ENCODE assay signal across 8 cellular contexts in genomic region chr10:100008708-100009282, GRCh38. TPM values are rescaled to one million over a fixed set of nuclear protein-coding genes. Genes with fewer than 3 reads are reported as not detected.
DNase-seq lines count a peak whose midpoint lies in the region; ATAC-seq, FAIRE-seq and TF ChIP-seq lines count a peak whose summit lies in the region.

No MANE protein-coding gene starts in this region.

- ATAC-seq in GM19324 (IDR thresholded peaks at IDR 0.05; ENCODE audit: low FRiP score, unreplicated experiment) (no peak), HG03442 (IDR thresholded peaks at IDR 0.05; ENCODE audit: unreplicated experiment) (no peak), HG03521 (IDR thresholded peaks at IDR 0.05; ENCODE audit: unreplicated experiment) (no peak)

- TF ChIP-seq POLR2A in suprapubic skin (IDR thresholded peaks at IDR 0.05): no peak

- no peaks in the 10 kb centered on the region for H3K36me3 ChIP-seq in kidney (ENCODE audit: control insufficient read depth in 1 of 2, insufficient read depth in 2 of 2, low read length in 2 of 2)
- no peaks in the 10 kb centered on the region for H3K36me3 ChIP-seq in suprapubic skin

- H3K9me3 Mint-ChIP-seq in T-helper 2 cell treated with Interferon-gamma antibody and Interleukin-4, amounts not matched to agents 5 μg/mL and 100 μg/mL, for 36 hours: no peaks in the 10 kb centered on the region
- H3K9me3 Mint-ChIP-seq in activated T-helper 1 cell treated with anti-CD3 and anti-CD28 coated beads, Interleukin-12 subunit alpha, Interleukin-12 subunit beta, Interleukin-2, Interleukin-4 antibody, amounts not matched to agents 30 ng/mL and 10 ng/mL and 1 ng/mL, durations not matched to agents 14 hours and 24 hours and 36 hours: no peaks in the 10 kb centered on the region

- H3K4me3 ChIP-seq in kidney (ENCODE audit: low read length in 2 of 2) (peak overlapping the region; percentile 87 to 94), suprapubic skin (peak overlapping the region; percentile 63)

- H3K9me3 ChIP-seq in kidney (ENCODE audit: control insufficient read depth in 1 of 2, low read length in 2 of 2) (no peaks in the 10 kb centered on the region), suprapubic skin (no peaks in the 10 kb centered on the region)

- peaks cover 30% of the 10 kb centered on the region for H3K4me1 Mint-ChIP-seq in T-helper 2 cell treated with Interferon-gamma antibody and Interleukin-4, amounts not matched to agents 5 μg/mL and 100 μg/mL, for 36 hours (ENCODE audit: low read depth)
- H3K4me1 Mint-ChIP-seq in activated T-helper 1 cell treated with anti-CD3 and anti-CD28 coated beads, Interleukin-12 subunit alpha, Interleukin-12 subunit beta, Interleukin-2, Interleukin-4 antibody, amounts not matched to agents 30 ng/mL and 10 ng/mL and 1 ng/mL, durations not matched to agents 14 hours and 24 hours and 36 hours (ENCODE audit: low read depth): peaks cover 42% of the 10 kb centered on the region

- intact Hi-C loops in activated T-helper 1 cell treated with anti-CD3 and anti-CD28 coated beads, Interleukin-12 subunit alpha, Interleukin-12 subunit beta, Interleukin-2, Interleukin-4 antibody, amounts not matched to agents 30 ng/mL and 10 ng/mL and 1 ng/mL, durations not matched to agents 14 hours and 24 hours and 36 hours (cut with micrococcal nuclease): loop anchor here (1.0 to 10.0 kb wide), 5 partner anchors 38 to 276 kb away; partner anchors contain the start of genes COX15, CUTC and ERLIN1
- intact Hi-C loops in kidney (cut with DNase I): no loop called here

- no peak for DNase-seq in T-helper 2 cell treated with Interferon-gamma antibody and Interleukin-4, amounts not matched to agents 5 μg/mL and 100 μg/mL, for 36 hours (ENCODE audit: low spot score)
- DNase-seq in T-helper 2 cell (no peak), kidney (no peak), suprapubic skin (ENCODE audit: low spot score in 2 of 2) (no peak)
- no peak for DNase-seq in activated T-helper 1 cell treated with anti-CD3 and anti-CD28 coated beads, Interleukin-12 subunit alpha, Interleukin-12 subunit beta, Interleukin-2, Interleukin-4 antibody, amounts not matched to agents 30 ng/mL and 10 ng/mL and 1 ng/mL, durations not matched to agents 14 hours and 24 hours and 36 hours (ENCODE audit: low spot score)

- H3K4me1 ChIP-seq in kidney (ENCODE audit: control insufficient read depth in 1 of 2, insufficient read depth in 1 of 2, low read depth in 1 of 2, low read length in 2 of 2) (peaks cover 10 to 12% of the 10 kb centered on the region in 2 donors), suprapubic skin (peaks cover 42% of the 10 kb centered on the region)

- WGBS in suprapubic skin: 11% methylated on average over 9 of the region's 9 CpGs

- no peak for TF ChIP-seq EP300 in suprapubic skin (IDR thresholded peaks at IDR 0.05)

- no peak for FAIRE-seq in kidney (lab: Jason Lieb, UNC)

- no peaks in the 10 kb centered on the region for H3K36me3 Mint-ChIP-seq in T-helper 2 cell treated with Interferon-gamma antibody and Interleukin-4, amounts not matched to agents 5 μg/mL and 100 μg/mL, for 36 hours (ENCODE audit: low read depth)
- no peaks in the 10 kb centered on the region for H3K36me3 Mint-ChIP-seq in activated T-helper 1 cell treated with anti-CD3 and anti-CD28 coated beads, Interleukin-12 subunit alpha, Interleukin-12 subunit beta, Interleukin-2, Interleukin-4 antibody, amounts not matched to agents 30 ng/mL and 10 ng/mL and 1 ng/mL, durations not matched to agents 14 hours and 24 hours and 36 hours (ENCODE audit: low read depth)

- peak overlapping the region; percentile 70 to 74 for H3K27ac ChIP-seq in kidney (ENCODE audit: low read depth in 2 of 2, low read length in 2 of 2)
- H3K27ac ChIP-seq in suprapubic skin: peak overlapping the region; percentile 92

- H3K27me3 Mint-ChIP-seq in T-helper 2 cell treated with Interferon-gamma antibody and Interleukin-4, amounts not matched to agents 5 μg/mL and 100 μg/mL, for 36 hours (ENCODE audit: low read depth): peaks cover 54% of the 10 kb centered on the region
- peaks cover 23% of the 10 kb centered on the region for H3K27me3 Mint-ChIP-seq in activated T-helper 1 cell treated with anti-CD3 and anti-CD28 coated beads, Interleukin-12 subunit alpha, Interleukin-12 subunit beta, Interleukin-2, Interleukin-4 antibody, amounts not matched to agents 30 ng/mL and 10 ng/mL and 1 ng/mL, durations not matched to agents 14 hours and 24 hours and 36 hours (ENCODE audit: insufficient read depth)

- H3K9ac ChIP-seq in kidney (ENCODE audit: low read length in 2 of 2): peak overlapping the region; percentile 35 to 82

- TF ChIP-seq CTCF in kidney (IDR thresholded peaks at IDR 0.05; ENCODE audit: borderline replicate concordance, extremely low read depth, insufficient read depth) (no peak), suprapubic skin (IDR thresholded peaks at IDR 0.05) (no peak)

- H3K27me3 ChIP-seq in suprapubic skin: no peaks in the 10 kb centered on the region

- peak overlapping the region; percentile 84 for H3K4me3 Mint-ChIP-seq in T-helper 2 cell treated with Interferon-gamma antibody and Interleukin-4, amounts not matched to agents 5 μg/mL and 100 μg/mL, for 36 hours
- H3K4me3 Mint-ChIP-seq in activated T-helper 1 cell treated with anti-CD3 and anti-CD28 coated beads, Interleukin-12 subunit alpha, Interleukin-12 subunit beta, Interleukin-2, Interleukin-4 antibody, amounts not matched to agents 30 ng/mL and 10 ng/mL and 1 ng/mL, durations not matched to agents 14 hours and 24 hours and 36 hours: peak overlapping the region; percentile 84

- H3K27ac Mint-ChIP-seq in T-helper 2 cell treated with Interferon-gamma antibody and Interleukin-4, amounts not matched to agents 5 μg/mL and 100 μg/mL, for 36 hours: no peak overlapping the region
- H3K27ac Mint-ChIP-seq in activated T-helper 1 cell treated with anti-CD3 and anti-CD28 coated beads, Interleukin-12 subunit alpha, Interleukin-12 subunit beta, Interleukin-2, Interleukin-4 antibody, amounts not matched to agents 30 ng/mL and 10 ng/mL and 1 ng/mL, durations not matched to agents 14 hours and 24 hours and 36 hours: no peak overlapping the region

RNA-seq across cellular contexts. Expression of gene DNMBP, which starts 1.0 kb away (rescaled TPM):
- 1.4 and 1.5 TPM in 2 replicates for total RNA-seq in activated T-helper 1 cell treated with anti-CD3 and anti-CD28 coated beads, Interleukin-12 subunit alpha, Interleukin-12 subunit beta, Interleukin-2, Interleukin-4 antibody, amounts not matched to agents 30 ng/mL and 10 ng/mL and 1 ng/mL, durations not matched to agents 14 hours and 24 hours and 36 hours
- total RNA-seq in kidney (23.7 TPM), suprapubic skin (10 to 100 TPM; 43.4 to 89.6 (median 52.3) TPM)
- polyA plus RNA-seq in kidney (ENCODE audit: insufficient read depth, low read depth, low replicate concordance): 11.6 TPM
